ENCODE assay signal across 24 cellular contexts in genomic region chr18:30361864-30362540, GRCh38.
"Had no signal": no experiment of that assay in that cellular context is flagged by ENCODE, and none has a peak within 500 bp of the region (broad histone marks: within the 10 kb centered on the region; RNA-seq: fewer than 3 reads in every experiment).

No MANE protein-coding gene starts in this region.

- H3K27me3 ChIP-seq: adrenal gland, ascending aorta, cardiac muscle cell, colonic mucosa, gastroesophageal sphincter, hepatocyte, spleen, tibial nerve had no signal

- H3K36me3 Mint-ChIP-seq: activated CD4-positive, alpha-beta memory T cell treated with anti-CD3 and anti-CD28 coated beads for 36 hours; activated naive CD8-positive, alpha-beta T cell treated with anti-CD3 and anti-CD28 coated beads for 36 hours; brain; immature natural killer cell; naive thymus-derived CD8-positive, alpha-beta T cell had no signal

- H3K27me3 Mint-ChIP-seq: activated CD4-positive, alpha-beta memory T cell treated with anti-CD3 and anti-CD28 coated beads for 36 hours; activated CD4-positive, alpha-beta T cell treated with anti-CD3 and anti-CD28 coated beads, Interleukin-2, amount 10 ng/mL, durations not matched to agents 24 days and 14 days; activated naive CD8-positive, alpha-beta T cell treated with anti-CD3 and anti-CD28 coated beads for 36 hours; naive thymus-derived CD8-positive, alpha-beta T cell had no signal

- DNase-seq: activated CD4-positive, alpha-beta memory T cell treated with anti-CD3 and anti-CD28 coated beads for 36 hours; activated CD4-positive, alpha-beta T cell treated with anti-CD3 and anti-CD28 coated beads, Interleukin-2, amount 10 ng/mL, durations not matched to agents 24 days and 14 days; activated CD4-positive, CD25-positive, alpha-beta regulatory T cell treated with anti-CD3 and anti-CD28 coated beads, Interleukin-2, amount 50 U/mL, for 72 hours; activated naive CD4-positive, alpha-beta T cell; activated naive CD8-positive, alpha-beta T cell treated with anti-CD3 and anti-CD28 coated beads for 36 hours; activated T-cell treated with anti-CD3 and anti-CD28 coated beads, Interleukin-2, amount 50 U/mL, for 72 hours; adrenal gland; cerebellar nuclear complex; colonic mucosa; effector CD8-positive, alpha-beta T cell; immature natural killer cell; midbrain; naive thymus-derived CD8-positive, alpha-beta T cell; right cardiac atrium; spleen; stimulated activated naive CD4-positive, alpha-beta T cell had no signal

- H3K4me3 ChIP-seq: adrenal gland, ascending aorta, cardiac muscle cell, colonic mucosa, gastroesophageal sphincter, hepatocyte, spleen, tibial nerve had no signal

- H3K4me1 Mint-ChIP-seq: activated CD4-positive, alpha-beta T cell treated with anti-CD3 and anti-CD28 coated beads, Interleukin-2, amount 10 ng/mL, durations not matched to agents 24 days and 14 days; activated naive CD8-positive, alpha-beta T cell treated with anti-CD3 and anti-CD28 coated beads for 36 hours; immature natural killer cell; naive thymus-derived CD8-positive, alpha-beta T cell had no signal

- H3K27ac ChIP-seq: adrenal gland, ascending aorta, cardiac muscle cell, colonic mucosa, gastroesophageal sphincter, hepatocyte, spleen, tibial nerve, VCaP had no signal

- H3K4me3 Mint-ChIP-seq: activated CD4-positive, alpha-beta memory T cell treated with anti-CD3 and anti-CD28 coated beads for 36 hours; activated CD4-positive, alpha-beta T cell treated with anti-CD3 and anti-CD28 coated beads, Interleukin-2, amount 10 ng/mL, durations not matched to agents 24 days and 14 days; activated naive CD8-positive, alpha-beta T cell treated with anti-CD3 and anti-CD28 coated beads for 36 hours; activated T-cell treated with anti-CD3 and anti-CD28 coated beads, Interleukin-2, amount 50 U/mL, for 72 hours; brain; immature natural killer cell; naive thymus-derived CD8-positive, alpha-beta T cell; neural crest cell had no signal

- H3K9me3 ChIP-seq: adrenal gland, ascending aorta, colonic mucosa, gastroesophageal sphincter, spleen, tibial nerve had no signal

- H3K4me1 ChIP-seq: adrenal gland, ascending aorta, colonic mucosa, gastroesophageal sphincter, spleen, tibial nerve had no signal

- H3K9me3 Mint-ChIP-seq: activated CD4-positive, alpha-beta T cell treated with anti-CD3 and anti-CD28 coated beads, Interleukin-2, amount 10 ng/mL, durations not matched to agents 24 days and 14 days; activated naive CD8-positive, alpha-beta T cell treated with anti-CD3 and anti-CD28 coated beads for 36 hours; brain; neural crest cell had no signal

- ATAC-seq: activated T-cell treated with anti-CD3 and anti-CD28 coated beads, Interleukin-2, amount 50 U/mL, for 72 hours; gastroesophageal sphincter; naive thymus-derived CD8-positive, alpha-beta T cell had no signal

- H3K36me3 ChIP-seq: adrenal gland, ascending aorta, cardiac muscle cell, colonic mucosa, gastroesophageal sphincter, spleen, tibial nerve had no signal

- H3K27ac Mint-ChIP-seq: activated CD4-positive, alpha-beta memory T cell treated with anti-CD3 and anti-CD28 coated beads for 36 hours; activated CD4-positive, alpha-beta T cell treated with anti-CD3 and anti-CD28 coated beads, Interleukin-2, amount 10 ng/mL, durations not matched to agents 24 days and 14 days; activated naive CD8-positive, alpha-beta T cell treated with anti-CD3 and anti-CD28 coated beads for 36 hours; activated T-cell treated with anti-CD3 and anti-CD28 coated beads, Interleukin-2, amount 50 U/mL, for 72 hours; brain; immature natural killer cell; naive thymus-derived CD8-positive, alpha-beta T cell had no signal
